7 cellular contexts compared by ENCODE assay signal in genomic region chr16:35452471-35452870, GRCh38.
"Had no signal": no experiment of that assay in that cellular context is flagged by ENCODE, and none has a peak within 500 bp of the region (broad histone marks: within the 10 kb centered on the region; RNA-seq: fewer than 3 reads in every experiment).

No MANE protein-coding gene starts in this region.

- H3K4me3 Mint-ChIP-seq: IgD-negative memory B cell had no signal

- H3K4me1 Mint-ChIP-seq: IgD-negative memory B cell had no signal

- H3K27me3 Mint-ChIP-seq: IgD-negative memory B cell had no signal

- H3K27ac ChIP-seq: HL-60 had no signal

- H3K4me3 ChIP-seq: K562 had no signal

- DNase-seq: IMR-90, KBM-7, KG1 had no signal

- H3K27ac Mint-ChIP-seq: IgD-negative memory B cell had no signal

- H3K36me3 Mint-ChIP-seq: IgD-negative memory B cell had no signal

- ATAC-seq: HepG2, K562 had no signal
